1 cellular context compared by ENCODE assay signal in the genomic region with DNA sequence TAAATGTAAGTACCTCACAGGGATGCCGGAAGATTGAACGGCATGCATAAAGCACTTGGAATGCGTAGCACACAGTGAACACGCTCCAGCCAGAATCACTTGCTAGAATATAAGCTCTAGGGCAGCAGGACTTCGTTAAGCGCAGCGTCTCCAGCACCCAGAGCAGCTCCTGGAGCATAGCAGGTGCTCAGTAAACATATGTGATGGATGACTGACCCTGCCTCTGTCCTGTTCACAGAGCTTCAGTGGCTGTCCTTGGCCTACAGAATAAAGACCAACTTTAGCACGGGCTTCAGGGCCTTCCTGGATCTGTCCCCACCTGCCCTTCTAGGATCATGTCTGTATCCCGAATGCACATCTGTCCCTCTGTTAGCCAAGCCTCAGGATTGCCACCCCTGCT.
TF ChIP-seq lines count a peak whose summit lies in the region.

No MANE protein-coding gene starts in this region.

TF ChIP-seq in HepG2, 621 proteins besides CTCF, POLR2A, EP300 and RAD21:
- TF ChIP-seq ZFX (CRISPR knock-in tag; IDR thresholded peaks at IDR 0.05; ENCODE audit: low read depth) = peak; percentile 22; the same call in 1 of the 2 replicates
- TF ChIP-seq ZMYM3 (CRISPR knock-in tag; IDR thresholded peaks at IDR 0.05) = 0 out of 2 replicates have a peak, but pooled peaks have one; percentile 27
- peak; percentile 66; the same call in 1 of the 2 replicates for TF ChIP-seq ZNF3 (CRISPR knock-in tag; IDR thresholded peaks at IDR 0.05)
- no peak for TF ChIP-seq HMGXB4 (CRISPR knock-in tag; IDR thresholded peaks at IDR 0.05; ENCODE audit: borderline replicate concordance in 1 of 2, low read depth in 1 of 2)
